Comparison of ENCODE assay signal across 8 cellular contexts in genomic region chr18:55779711-55780590, GRCh38.
A peak's percentile ranks its signal among the peaks of the same experiment; 100 is the strongest.
DNase-seq lines count a peak whose midpoint lies in the region; ATAC-seq and TF ChIP-seq lines count a peak whose summit lies in the region.

No MANE protein-coding gene starts in this region.

- peak; percentile 20 for TF ChIP-seq CTCF in coronary artery (IDR thresholded peaks at IDR 0.05)
- peak in 2 of 4 donors; percentile 14 to 22 for TF ChIP-seq CTCF in right lobe of liver (IDR thresholded peaks at IDR 0.05)

- H3K9me3 Mint-ChIP-seq in stimulated activated naive CD8-positive, alpha-beta T cell treated with anti-CD3 and anti-CD28 coated beads, Interleukin-15, amount 100 ng/mL, for 72 hours = no peaks in the 10 kb centered on the region

- H3K4me1 Mint-ChIP-seq in stimulated activated naive CD8-positive, alpha-beta T cell treated with anti-CD3 and anti-CD28 coated beads, Interleukin-15, amount 100 ng/mL, for 72 hours = peaks cover 10% of the 10 kb centered on the region

- ATAC-seq in right lobe of liver (peak; percentile 48 to 79 (median 70)), GM19455 (IDR thresholded peaks at IDR 0.05; ENCODE audit: unreplicated experiment) (no peak)
- peak; percentile 53 for ATAC-seq in stimulated activated naive CD8-positive, alpha-beta T cell treated with anti-CD3 and anti-CD28 coated beads, Interleukin-15, amount 100 ng/mL, for 72 hours

- intact Hi-C loops in right lobe of liver (cut with DNase I) = no loop called here

- H3K27me3 ChIP-seq in right lobe of liver = peaks cover 0 to 14% of the 10 kb centered on the region in 2 donors

- H3K4me1 ChIP-seq in right lobe of liver = peaks cover 0 to 9% (median 0%) of the 10 kb centered on the region in 4 donors

- no peak for TF ChIP-seq POLR2A in right lobe of liver (IDR thresholded peaks at IDR 0.05)

- H3K27ac ChIP-seq in coronary artery (peak overlapping the region in 1 of 2 donors; percentile 10), right lobe of liver (peak overlapping the region in 2 of 3 donors; percentile 27 to 49)

- no peaks in the 10 kb centered on the region for H3K36me3 ChIP-seq in right lobe of liver

- H3K4me3 Mint-ChIP-seq in stimulated activated naive CD8-positive, alpha-beta T cell treated with anti-CD3 and anti-CD28 coated beads, Interleukin-15, amount 100 ng/mL, for 72 hours = peak overlapping the region; percentile 47 to 64

- no peaks in the 10 kb centered on the region for H3K9me3 ChIP-seq in right lobe of liver

- 4% methylated on average over 27 of the region's 88 CpGs for WGBS in right lobe of liver (ENCODE audit: insufficient coverage, low coverage, low lambda C conversion rate, missing lambda C conversion rate)

- H3K27me3 Mint-ChIP-seq in stimulated activated naive CD8-positive, alpha-beta T cell treated with anti-CD3 and anti-CD28 coated beads, Interleukin-15, amount 100 ng/mL, for 72 hours = peaks cover 66% of the 10 kb centered on the region

- H3K4me3 ChIP-seq in coronary artery (peak overlapping the region; percentile 77), right lobe of liver (peak overlapping the region; percentile 38 to 50 (median 41))

- no peak overlapping the region for H3K27ac Mint-ChIP-seq in stimulated activated naive CD8-positive, alpha-beta T cell treated with anti-CD3 and anti-CD28 coated beads, Interleukin-15, amount 100 ng/mL, for 72 hours

- peak; percentile 13 for DNase-seq in NCI-H510A treated with DMSO at 0.1 percent for 48 hours (lab: John Stamatoyannopoulos, UW)
- no peak for DNase-seq in NCI-H510A (lab: John Stamatoyannopoulos, UW)
- peak; percentile 53 for DNase-seq in NCI-H2171 (lab: John Stamatoyannopoulos, UW)
- no peak for DNase-seq in coronary artery (ENCODE audit: low spot score)
- peak in 2 of 3 donors; percentile 36 to 51 for DNase-seq in right lobe of liver
- DNase-seq in stimulated activated naive CD8-positive, alpha-beta T cell treated with anti-CD3 and anti-CD28 coated beads, Interleukin-15, amount 100 ng/mL, for 72 hours = no peak
- no peak for DNase-seq in stimulated activated CD4-positive, alpha-beta T cell treated with anti-CD3 and anti-CD28 coated beads, Interleukin-2, amount 100 ng/mL, for 48 hours

Comparison
In these comparisons a context has a peak if more than half of its experiments do, and no peak if none do; other contexts are left out.
1. DNase-seq: peak in NCI-H510A treated with DMSO at 0.1 percent for 48 hours (single experiment), NCI-H2171 (single experiment) and right lobe of liver (2 of 3); none in NCI-H510A (single experiment), coronary artery (single experiment), stimulated activated naive CD8-positive, alpha-beta T cell treated with anti-CD3 and anti-CD28 coated beads, Interleukin-15, amount 100 ng/mL, for 72 hours (0 of 2) and stimulated activated CD4-positive, alpha-beta T cell treated with anti-CD3 and anti-CD28 coated beads, Interleukin-2, amount 100 ng/mL, for 48 hours (0 of 2).